In genomic region chr2:173997269-173997668, GRCh38 we compare ENCODE assay signal across 1 cellular context.
TF ChIP-seq lines count a peak whose summit lies in the region.

No MANE protein-coding gene starts in this region.

TF ChIP-seq in GM12878, 131 proteins besides CTCF, POLR2A, EP300 and RAD21 (continued from another document):
- TF ChIP-seq, protein P1, sequence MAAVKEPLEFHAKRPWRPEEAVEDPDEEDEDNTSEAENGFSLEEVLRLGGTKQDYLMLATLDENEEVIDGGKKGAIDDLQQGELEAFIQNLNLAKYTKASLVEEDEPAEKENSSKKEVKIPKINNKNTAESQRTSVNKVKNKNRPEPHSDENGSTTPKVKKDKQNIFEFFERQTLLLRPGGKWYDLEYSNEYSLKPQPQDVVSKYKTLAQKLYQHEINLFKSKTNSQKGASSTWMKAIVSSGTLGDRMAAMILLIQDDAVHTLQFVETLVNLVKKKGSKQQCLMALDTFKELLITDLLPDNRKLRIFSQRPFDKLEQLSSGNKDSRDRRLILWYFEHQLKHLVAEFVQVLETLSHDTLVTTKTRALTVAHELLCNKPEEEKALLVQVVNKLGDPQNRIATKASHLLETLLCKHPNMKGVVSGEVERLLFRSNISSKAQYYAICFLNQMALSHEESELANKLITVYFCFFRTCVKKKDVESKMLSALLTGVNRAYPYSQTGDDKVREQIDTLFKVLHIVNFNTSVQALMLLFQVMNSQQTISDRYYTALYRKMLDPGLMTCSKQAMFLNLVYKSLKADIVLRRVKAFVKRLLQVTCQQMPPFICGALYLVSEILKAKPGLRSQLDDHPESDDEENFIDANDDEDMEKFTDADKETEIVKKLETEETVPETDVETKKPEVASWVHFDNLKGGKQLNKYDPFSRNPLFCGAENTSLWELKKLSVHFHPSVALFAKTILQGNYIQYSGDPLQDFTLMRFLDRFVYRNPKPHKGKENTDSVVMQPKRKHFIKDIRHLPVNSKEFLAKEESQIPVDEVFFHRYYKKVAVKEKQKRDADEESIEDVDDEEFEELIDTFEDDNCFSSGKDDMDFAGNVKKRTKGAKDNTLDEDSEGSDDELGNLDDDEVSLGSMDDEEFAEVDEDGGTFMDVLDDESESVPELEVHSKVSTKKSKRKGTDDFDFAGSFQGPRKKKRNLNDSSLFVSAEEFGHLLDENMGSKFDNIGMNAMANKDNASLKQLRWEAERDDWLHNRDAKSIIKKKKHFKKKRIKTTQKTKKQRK (IDR thresholded peaks at IDR 0.05; ENCODE audit: low read depth, low read length) = no peak
- TF ChIP-seq, protein P2, sequence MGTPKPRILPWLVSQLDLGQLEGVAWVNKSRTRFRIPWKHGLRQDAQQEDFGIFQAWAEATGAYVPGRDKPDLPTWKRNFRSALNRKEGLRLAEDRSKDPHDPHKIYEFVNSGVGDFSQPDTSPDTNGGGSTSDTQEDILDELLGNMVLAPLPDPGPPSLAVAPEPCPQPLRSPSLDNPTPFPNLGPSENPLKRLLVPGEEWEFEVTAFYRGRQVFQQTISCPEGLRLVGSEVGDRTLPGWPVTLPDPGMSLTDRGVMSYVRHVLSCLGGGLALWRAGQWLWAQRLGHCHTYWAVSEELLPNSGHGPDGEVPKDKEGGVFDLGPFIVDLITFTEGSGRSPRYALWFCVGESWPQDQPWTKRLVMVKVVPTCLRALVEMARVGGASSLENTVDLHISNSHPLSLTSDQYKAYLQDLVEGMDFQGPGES (IDR thresholded peaks at IDR 0.05) = no peak
- TF ChIP-seq TARDBP (IDR thresholded peaks at IDR 0.05; ENCODE audit: borderline replicate concordance) = no peak
- TF ChIP-seq BHLHE40 (IDR thresholded peaks at IDR 0.05; ENCODE audit: borderline replicate concordance in 1 of 2, low read depth in 2 of 2, low read length in 1 of 2) = peak; percentile 93 to 94
- TF ChIP-seq IKZF2 (IDR thresholded peaks at IDR 0.05) = no peak
- TF ChIP-seq SPI1 (IDR thresholded peaks at IDR 0.05; ENCODE audit: borderline replicate concordance, insufficient read depth, low read depth, low read length) = peak; percentile 34; the same call in 1 of the 2 replicates
- TF ChIP-seq ZNF687 (IDR thresholded peaks at IDR 0.05) = peak; percentile 82; the same call in 1 of the 2 replicates
- no peak for TF ChIP-seq POLR2AphosphoS2 (IDR thresholded peaks at IDR 0.05; ENCODE audit: low read depth, low read length)
- no peak for TF ChIP-seq RELA (IDR thresholded peaks at IDR 0.05; ENCODE audit: borderline replicate concordance, partially characterized antibody)
- TF ChIP-seq, protein P3, sequence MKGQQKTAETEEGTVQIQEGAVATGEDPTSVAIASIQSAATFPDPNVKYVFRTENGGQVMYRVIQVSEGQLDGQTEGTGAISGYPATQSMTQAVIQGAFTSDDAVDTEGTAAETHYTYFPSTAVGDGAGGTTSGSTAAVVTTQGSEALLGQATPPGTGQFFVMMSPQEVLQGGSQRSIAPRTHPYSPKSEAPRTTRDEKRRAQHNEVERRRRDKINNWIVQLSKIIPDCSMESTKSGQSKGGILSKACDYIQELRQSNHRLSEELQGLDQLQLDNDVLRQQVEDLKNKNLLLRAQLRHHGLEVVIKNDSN (IDR thresholded peaks at IDR 0.05; ENCODE audit: borderline replicate concordance, extremely low read length, insufficient read depth, low read depth, low read length) = peak; percentile 58
- 0 out of 2 replicates have a peak, but pooled peaks have one; percentile 18 for TF ChIP-seq RUNX3 (IDR thresholded peaks at IDR 0.05; ENCODE audit: low read length)
TF ChIP-seq in GM12878: peak in this region for 9.
